ENCODE assay signal across 20 cellular contexts in the genomic region with DNA sequence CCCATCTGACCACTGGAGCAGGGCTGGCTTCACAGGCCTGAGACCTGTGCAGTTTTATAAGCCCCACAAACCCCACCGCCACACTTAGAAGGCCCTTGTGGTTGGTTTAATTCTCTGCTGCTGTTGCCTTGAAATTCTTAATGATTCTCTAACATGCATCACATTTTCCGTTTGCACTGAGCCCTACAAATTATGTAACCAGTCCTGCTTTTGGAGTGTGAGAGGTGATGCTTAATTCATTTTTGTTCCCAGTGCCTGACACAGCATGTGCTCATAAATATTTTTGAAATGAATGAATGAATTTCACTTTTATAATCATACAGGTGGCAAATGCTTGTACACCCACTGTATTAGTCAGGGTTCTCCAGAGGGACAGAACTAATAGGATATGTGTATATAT. TPM values are rescaled to one million over a fixed set of nuclear protein-coding genes. Genes with fewer than 3 reads are reported as not detected.
DNase-seq lines count a peak whose midpoint lies in the region; ATAC-seq, FAIRE-seq and TF ChIP-seq lines count a peak whose summit lies in the region.
"Had no signal": no experiment of that assay in that cellular context is flagged by ENCODE, and none has a peak within 500 bp of the region (broad histone marks: within the 10 kb centered on the region; RNA-seq: fewer than 3 reads in every experiment).

No MANE protein-coding gene starts in this region.

- H4K8ac ChIP-seq in IMR-90 (ENCODE audit: low read depth in 2 of 2, low read length in 2 of 2): no peak overlapping the region

- no peaks in the 10 kb centered on the region for H4K20me1 ChIP-seq in IMR-90 (ENCODE audit: insufficient read depth, low read length)
- H4K20me1 ChIP-seq in keratinocyte (ENCODE audit: control insufficient read depth, extremely low read depth, insufficient read depth, low read length): no peaks in the 10 kb centered on the region

- H3K36me3 ChIP-seq in IMR-90 (ENCODE audit: control insufficient read depth, insufficient read depth, low read length) (no peaks in the 10 kb centered on the region), keratinocyte (ENCODE audit: control insufficient read depth in 2 of 2, extremely low read depth in 1 of 2, insufficient read depth in 2 of 2, low read length in 2 of 2) (no peaks in the 10 kb centered on the region), aorta (ENCODE audit: control insufficient read depth in 1 of 2, insufficient read depth in 2 of 2, low read length in 1 of 2) (no peaks in the 10 kb centered on the region), testis (ENCODE audit: low read depth, missing control alignments) (no peaks in the 10 kb centered on the region)
- H3K36me3 ChIP-seq: HAP-1 had no signal

- in situ Hi-C loops in IMR-90 (cut with MboI; ENCODE audit: low sequenced_read_pairs): no loop called here

- H3K4me2 ChIP-seq in IMR-90 (ENCODE audit: low read depth, low read length) (no peak overlapping the region), keratinocyte (ENCODE audit: control insufficient read depth, extremely low read depth, insufficient read depth, low read depth, low read length) (peak overlapping the region; percentile 3)

- 0 out of 3 replicates have a peak overlapping the region, but pooled peaks have one; percentile 13 for H2BK15ac ChIP-seq in IMR-90 (ENCODE audit: low read depth, low read length)

- H3K27ac ChIP-seq in IMR-90 (ENCODE audit: insufficient read depth, low read length) (no peak overlapping the region), keratinocyte (ENCODE audit: control insufficient read depth, insufficient read depth, low read length) (no peak overlapping the region), aorta (ENCODE audit: low read depth in 1 of 2, low read length in 2 of 2) (peak overlapping the region in 1 of 2 donors; percentile 60), testis (no peak overlapping the region)

- H3K18ac ChIP-seq in IMR-90 (ENCODE audit: low read depth, low read length): no peak overlapping the region

- H3K9me3 ChIP-seq in IMR-90 (ENCODE audit: control insufficient read depth, insufficient read depth, low read length) (no peaks in the 10 kb centered on the region), keratinocyte (ENCODE audit: control insufficient read depth, low read depth, low read length) (no peaks in the 10 kb centered on the region), aorta (ENCODE audit: control insufficient read depth, low read length) (no peaks in the 10 kb centered on the region), testis (no peaks in the 10 kb centered on the region)
- H3K9me3 ChIP-seq: HAP-1 had no signal

- H2AFZ ChIP-seq in IMR-90 (replicated peaks; ENCODE audit: low read length, poor library complexity) (no peak overlapping the region), keratinocyte (ENCODE audit: control insufficient read depth, low read length) (no peak overlapping the region)

- CTCF ChIA-PET in IMR-90 (lab: Yijun Ruan, JAX): no interaction called here

- H2AK9ac ChIP-seq in IMR-90 (replicated peaks; ENCODE audit: low read depth, low read length, poor library complexity): no peak overlapping the region

- H3K9me1 ChIP-seq in IMR-90 (ENCODE audit: insufficient read depth, low read length) (peaks cover 10% of the 10 kb centered on the region), keratinocyte (ENCODE audit: control insufficient read depth, extremely low read depth, insufficient read depth, low read length) (no peaks in the 10 kb centered on the region)

- H4K5ac ChIP-seq in IMR-90 (ENCODE audit: low read depth, low read length): no peak overlapping the region

- H3K27me3 ChIP-seq in IMR-90 (ENCODE audit: control insufficient read depth, insufficient read depth, low read length): no peaks in the 10 kb centered on the region
- H3K27me3 ChIP-seq in keratinocyte (ENCODE audit: control insufficient read depth, extremely low read depth, insufficient read depth, low read length): no peaks in the 10 kb centered on the region
- H3K27me3 ChIP-seq in aorta (ENCODE audit: control insufficient read depth in 1 of 2, insufficient read depth in 2 of 2, low read length in 1 of 2): no peaks in the 10 kb centered on the region
- H3K27me3 ChIP-seq in testis: no peaks in the 10 kb centered on the region

- WGBS in IMR-90 (ENCODE audit: extremely low coverage in 2 of 2, insufficient read length in 1 of 2), 2 experiments: no CpG with 5 or more reads among the region's 2 CpGs
- WGBS in aorta, 2 donors: 59 to 66% methylated on average over 2 of the region's 2 CpGs
- WGBS in testis, 2 donors: 81 to 83% methylated on average over 2 of the region's 2 CpGs

- H3K79me1 ChIP-seq in IMR-90 (ENCODE audit: low read depth in 1 of 2, low read length in 2 of 2): 0 out of 4 replicates have a peak, but pooled peaks cover 0 to 2% of the 10 kb centered on the region in 2 experiments

- no peak for TF ChIP-seq POLR2A in IMR-90 (IDR thresholded peaks at IDR 0.05; ENCODE audit: low read depth, low read length)
- TF ChIP-seq POLR2A in testis (IDR thresholded peaks at IDR 0.05): no peak

- H3K4me1 ChIP-seq in IMR-90 (ENCODE audit: control insufficient read depth, insufficient read depth, low read length) (peaks cover 10% of the 10 kb centered on the region), keratinocyte (ENCODE audit: control insufficient read depth, extremely low read depth, insufficient read depth, low read length) (peaks cover 42% of the 10 kb centered on the region), aorta (ENCODE audit: control insufficient read depth in 1 of 2, insufficient read depth in 2 of 2, low read length in 2 of 2) (no peaks in the 10 kb centered on the region), testis (no peaks in the 10 kb centered on the region)
- H3K4me1 ChIP-seq: HAP-1 had no signal

- POLR2A ChIA-PET in IMR-90 (lab: Charles Lee; ENCODE audit: unreplicated experiment): no interaction called here

- no peak overlapping the region for H3K14ac ChIP-seq in IMR-90 (replicated peaks; ENCODE audit: low read depth, low read length)

- TF ChIP-seq RAD21 in IMR-90 (IDR thresholded peaks at IDR 0.05; ENCODE audit: low read length): no peak

- no peak overlapping the region for H3K23ac ChIP-seq in IMR-90 (ENCODE audit: low read depth, low read length)

- TF ChIP-seq CTCF in IMR-90 (conservative IDR thresholded peaks at IDR 0.05; ENCODE audit: low read depth, low read length): no peak
- TF ChIP-seq CTCF in keratinocyte (optimal IDR thresholded peaks at IDR 0.05 in 1 of 3, IDR thresholded peaks at IDR 0.05 in 1 of 3, conservative IDR thresholded peaks at IDR 0.05 in 1 of 3; ENCODE audit: extremely low read depth in 1 of 3, insufficient read depth in 2 of 3, low read length in 3 of 3): no peak
- no peak for TF ChIP-seq CTCF in testis (IDR thresholded peaks at IDR 0.05)

- no peak overlapping the region for H2BK20ac ChIP-seq in IMR-90 (ENCODE audit: low read depth, low read length)

- no peak overlapping the region for H3K4ac ChIP-seq in IMR-90 (ENCODE audit: low read depth, low read length)

- ATAC-seq in IMR-90 (ENCODE audit: low read depth): no peak
- ATAC-seq in aorta (ENCODE audit: low FRiP score): peak; percentile 41
- ATAC-seq in HG02970 (IDR thresholded peaks at IDR 0.05; ENCODE audit: low FRiP score, unreplicated experiment): no peak
- no peak for ATAC-seq in HG02798 (IDR thresholded peaks at IDR 0.05; ENCODE audit: poor library complexity, unreplicated experiment)

- H2BK5ac ChIP-seq in IMR-90 (ENCODE audit: low read depth, low read length, poor library complexity, severe bottlenecking): no peak overlapping the region

- BruUV-seq in IMR-90 (replicated peaks; lab: Mats Ljungman, UMichigan): no TSS peak

- H3K4me3 ChIP-seq in IMR-90 (ENCODE audit: insufficient read depth, low read depth, low read length) (no peak overlapping the region), keratinocyte (ENCODE audit: control insufficient read depth in 2 of 3, extremely low read depth in 1 of 3, insufficient read depth in 2 of 3, low read depth in 1 of 3, low read length in 3 of 3) (no peak overlapping the region), aorta (ENCODE audit: low read length in 2 of 2) (no peak overlapping the region), testis (no peak overlapping the region)
- H3K4me3 ChIP-seq: HAP-1 had no signal

- intact Hi-C loops in IMR-90 (cut with micrococcal nuclease) (no loop called here), aorta (cut with DNase I) (loop anchor here in 1 of 2 donors (10.0 kb wide), 1 partner anchor 421 kb away; the partner anchor contains the start of gene CRADD), testis (cut with DNase I; ENCODE audit: low total_unique reads) (no loop called here)

- DNase-seq in IMR-90: no peak
- DNase-seq in keratinocyte (ENCODE audit: low read depth, low spot score): no peak
- no peak for DNase-seq in aorta
- no peak for DNase-seq in testis
- DNase-seq: C1 segment of cervical spinal cord; Calu3; CD4-positive, alpha-beta memory T cell; COR-L47; DMS53; DMS79 treated with DMSO at 0.1 percent for 48 hours; GF-D8; GOT3; HFFc6 had no signal

- no peak overlapping the region for H3K9ac ChIP-seq in IMR-90 (ENCODE audit: low read depth, low read length)
- no peak overlapping the region for H3K9ac ChIP-seq in keratinocyte (ENCODE audit: control insufficient read depth, extremely low read depth, insufficient read depth, low read length)

- no peak overlapping the region for H2BK120ac ChIP-seq in IMR-90 (ENCODE audit: low read depth, low read length)

- no peak overlapping the region for H4K91ac ChIP-seq in IMR-90 (ENCODE audit: insufficient read depth, low read depth, low read length)

- no peaks in the 10 kb centered on the region for H3K79me2 ChIP-seq in keratinocyte (ENCODE audit: control insufficient read depth, insufficient read depth, low read length)

- FAIRE-seq in keratinocyte (lab: Jason Lieb, UNC): no peak
- FAIRE-seq: GM12891, GM18507, H54 had no signal

- no peak overlapping the region for H3K56ac ChIP-seq in IMR-90 (ENCODE audit: extremely low read depth, insufficient read depth, low read length)

- dilution Hi-C loops in IMR-90 (cut with HindIII; ENCODE audit: low sequenced_read_pairs, unreplicated experiment): no loop called here
- dilution Hi-C loops in keratinocyte (cut with MboI; ENCODE audit: extremely low pct_ligation_motif_present, low sequenced_read_pairs): no loop called here

- H2AK5ac ChIP-seq in IMR-90 (ENCODE audit: low read depth, low read length): no peak overlapping the region

RNA-seq across cellular contexts. Expression of gene PLXNC1, which starts 52.8 kb away (rescaled TPM):
- total RNA-seq in IMR-90 (2012; rRNA removed) (1.1 and 1.6 TPM in 2 replicates), aorta (10 to 100 TPM in 1 of 2 donors, 1 to 10 TPM in 1; 7.5 to 26.8 TPM), testis (100 to 1,000 TPM in 1 of 2 donors, 10 to 100 TPM in 1; 96.5 to 201 TPM)
- polyA plus RNA-seq in IMR-90 (2012; rRNA removed) (0.77 and 1.0 TPM in 2 replicates), keratinocyte (0.17 to 0.23 TPM (median 0.18 TPM) in 3 replicates), aorta (1 to 10 TPM; 1.2 to 3.4 TPM), testis (ENCODE audit: insufficient read depth, low read depth, low replicate concordance) (36.5 TPM)
- polyA plus RNA-seq in IMR-90 (2012; cell fraction: cytosol; rRNA removed): 0.10 and 0.30 TPM in 2 replicates
- polyA plus RNA-seq in IMR-90 (2012; cell fraction: nucleus; rRNA removed; ENCODE audit: low replicate concordance): 0.25 and 0.88 TPM in 2 replicates
- not detected for polyA plus RNA-seq in keratinocyte (2011; ENCODE audit: low read depth)
- 0.14 and 0.15 TPM in 2 replicates for polyA plus RNA-seq in keratinocyte (2011; cell fraction: cytosol; rRNA removed)
- 0.08 and 0.25 TPM in 2 replicates for polyA plus RNA-seq in keratinocyte (2011; cell fraction: nucleus; rRNA removed)
- 0.10 and 0.24 TPM in 2 replicates for polyA plus RNA-seq in keratinocyte (2012; ENCODE audit: low replicate concordance)
- 0.23 to 0.48 TPM in 2 of 3 replicates, not detected in the other for polyA minus RNA-seq in keratinocyte
- polyA minus RNA-seq in keratinocyte (2011; cell fraction: cytosol; rRNA and poly(A)+ RNA removed): not detected
- polyA minus RNA-seq in keratinocyte (2011; cell fraction: nucleus; rRNA and poly(A)+ RNA removed): 0.11 TPM in 1 of 2 replicates, not detected in the other
- total RNA-seq: G401 had no signal
